Comparison of ENCODE assay signal across 1 cellular context in the genomic region with DNA sequence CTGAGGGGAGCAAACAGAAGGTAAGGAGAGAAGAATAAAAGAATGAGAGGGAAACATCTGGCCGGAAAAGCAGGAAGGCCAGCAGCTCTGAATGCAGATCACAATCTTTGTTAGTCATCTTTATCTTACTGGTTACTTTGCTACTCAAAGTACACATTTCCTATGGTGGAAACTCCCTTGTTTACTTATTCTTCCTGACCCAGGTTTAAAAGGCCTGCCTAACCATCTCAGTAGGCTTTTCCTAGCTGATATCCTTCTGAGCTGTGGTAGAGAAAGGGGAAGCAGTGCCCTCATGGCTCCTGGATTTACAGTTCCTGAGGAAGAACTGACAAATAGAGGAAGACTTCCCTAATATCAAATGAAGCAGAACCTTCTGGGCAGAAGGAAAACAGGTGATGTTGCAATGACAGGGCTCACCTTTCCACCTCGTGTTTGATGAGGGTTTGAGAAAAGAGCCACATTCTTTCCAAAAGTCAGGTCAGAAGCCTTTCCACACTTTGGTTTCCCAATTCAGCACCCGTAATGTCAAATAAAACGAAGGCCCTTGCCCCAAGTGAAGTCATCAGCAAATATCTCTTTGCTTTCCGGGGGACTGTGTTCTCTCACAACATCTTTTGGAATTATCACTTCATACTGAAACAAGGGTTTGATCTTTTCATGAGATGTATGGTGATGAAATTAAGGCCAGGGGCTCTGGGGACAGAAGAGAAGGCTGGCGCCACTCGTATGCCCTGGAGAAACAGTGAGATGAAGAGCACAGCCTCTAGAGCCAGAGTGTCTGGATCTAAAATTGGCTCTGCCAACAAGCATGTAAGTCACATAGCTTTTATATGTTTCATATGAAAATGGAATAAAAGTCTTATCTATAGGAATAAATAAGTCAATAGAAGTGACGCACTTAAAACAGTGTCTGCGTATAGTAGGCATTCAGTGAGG.
TF ChIP-seq lines count a peak whose summit lies in the region.

No MANE protein-coding gene starts in this region.

TF ChIP-seq in HepG2, 621 proteins besides CTCF, POLR2A, EP300 and RAD21 (continued from another document and continues in another):
- TF ChIP-seq, protein P1, sequence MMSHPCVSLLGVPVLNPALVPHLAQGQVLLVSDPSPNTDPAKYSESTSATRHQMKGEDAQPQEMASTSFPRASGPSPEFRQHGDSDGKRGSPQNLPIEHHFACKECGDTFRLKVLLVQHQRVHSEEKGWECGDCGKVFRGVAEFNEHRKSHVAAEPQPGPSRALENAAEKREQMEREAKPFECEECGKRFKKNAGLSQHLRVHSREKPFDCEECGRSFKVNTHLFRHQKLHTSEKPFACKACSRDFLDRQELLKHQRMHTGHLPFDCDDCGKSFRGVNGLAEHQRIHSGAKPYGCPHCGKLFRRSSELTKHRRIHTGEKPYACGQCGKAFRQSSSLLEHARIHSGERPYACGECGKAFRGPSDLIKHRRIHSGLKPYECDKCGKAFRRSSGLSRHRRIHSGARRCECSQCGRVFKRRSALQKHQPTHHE (CRISPR knock-in tag; IDR thresholded peaks at IDR 0.05; ENCODE audit: borderline replicate concordance) = peak; percentile 71; the same call in 1 of the 2 replicates
- TF ChIP-seq RARA (CRISPR knock-in tag; IDR thresholded peaks at IDR 0.05) = peak; percentile 88
- peak; percentile 62 for TF ChIP-seq GFI1 (CRISPR knock-in tag; IDR thresholded peaks at IDR 0.05; ENCODE audit: borderline replicate concordance)
- TF ChIP-seq, protein P2, sequence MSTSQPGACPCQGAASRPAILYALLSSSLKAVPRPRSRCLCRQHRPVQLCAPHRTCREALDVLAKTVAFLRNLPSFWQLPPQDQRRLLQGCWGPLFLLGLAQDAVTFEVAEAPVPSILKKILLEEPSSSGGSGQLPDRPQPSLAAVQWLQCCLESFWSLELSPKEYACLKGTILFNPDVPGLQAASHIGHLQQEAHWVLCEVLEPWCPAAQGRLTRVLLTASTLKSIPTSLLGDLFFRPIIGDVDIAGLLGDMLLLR (CRISPR knock-in tag; IDR thresholded peaks at IDR 0.05) = no peak
- TF ChIP-seq RELA (CRISPR knock-in tag; IDR thresholded peaks at IDR 0.05) = peak; percentile 98; the same call in 1 of the 2 replicates
- TF ChIP-seq, protein P3, sequence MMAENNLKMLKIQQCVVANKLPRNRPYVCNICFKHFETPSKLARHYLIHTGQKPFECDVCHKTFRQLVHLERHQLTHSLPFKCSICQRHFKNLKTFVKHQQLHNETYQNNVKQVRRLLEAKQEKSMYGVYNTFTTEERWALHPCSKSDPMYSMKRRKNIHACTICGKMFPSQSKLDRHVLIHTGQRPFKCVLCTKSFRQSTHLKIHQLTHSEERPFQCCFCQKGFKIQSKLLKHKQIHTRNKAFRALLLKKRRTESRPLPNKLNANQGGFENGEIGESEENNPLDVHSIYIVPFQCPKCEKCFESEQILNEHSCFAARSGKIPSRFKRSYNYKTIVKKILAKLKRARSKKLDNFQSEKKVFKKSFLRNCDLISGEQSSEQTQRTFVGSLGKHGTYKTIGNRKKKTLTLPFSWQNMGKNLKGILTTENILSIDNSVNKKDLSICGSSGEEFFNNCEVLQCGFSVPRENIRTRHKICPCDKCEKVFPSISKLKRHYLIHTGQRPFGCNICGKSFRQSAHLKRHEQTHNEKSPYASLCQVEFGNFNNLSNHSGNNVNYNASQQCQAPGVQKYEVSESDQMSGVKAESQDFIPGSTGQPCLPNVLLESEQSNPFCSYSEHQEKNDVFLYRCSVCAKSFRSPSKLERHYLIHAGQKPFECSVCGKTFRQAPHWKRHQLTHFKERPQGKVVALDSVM (CRISPR knock-in tag; IDR thresholded peaks at IDR 0.05) = peak; percentile 10; the same call in 1 of the 2 replicates
- TF ChIP-seq AKAP8 (CRISPR knock-in tag; IDR thresholded peaks at IDR 0.05) = no peak
- no peak; the same call in 1 of the 2 replicates for TF ChIP-seq ZNF30 (CRISPR knock-in tag; IDR thresholded peaks at IDR 0.05)
- TF ChIP-seq ZFYVE20 (CRISPR knock-in tag; IDR thresholded peaks at IDR 0.05; ENCODE audit: borderline replicate concordance, low read depth) = no peak
- TF ChIP-seq HMG20A (CRISPR knock-in tag; IDR thresholded peaks at IDR 0.05; ENCODE audit: borderline replicate concordance) = peak; percentile 92; the same call in 1 of the 2 replicates
- TF ChIP-seq CHD4 (IDR thresholded peaks at IDR 0.05; ENCODE audit: borderline replicate concordance, low read length) = no peak; the same call in 1 of the 2 replicates
- no peak for TF ChIP-seq PCBP1 (IDR thresholded peaks at IDR 0.05; ENCODE audit: borderline replicate concordance, low read depth, low read length)
- peak; percentile 84; the same call in 1 of the 2 replicates for TF ChIP-seq ZBTB3 (CRISPR knock-in tag; IDR thresholded peaks at IDR 0.05; ENCODE audit: borderline replicate concordance, low read depth)
- TF ChIP-seq, protein P4, sequence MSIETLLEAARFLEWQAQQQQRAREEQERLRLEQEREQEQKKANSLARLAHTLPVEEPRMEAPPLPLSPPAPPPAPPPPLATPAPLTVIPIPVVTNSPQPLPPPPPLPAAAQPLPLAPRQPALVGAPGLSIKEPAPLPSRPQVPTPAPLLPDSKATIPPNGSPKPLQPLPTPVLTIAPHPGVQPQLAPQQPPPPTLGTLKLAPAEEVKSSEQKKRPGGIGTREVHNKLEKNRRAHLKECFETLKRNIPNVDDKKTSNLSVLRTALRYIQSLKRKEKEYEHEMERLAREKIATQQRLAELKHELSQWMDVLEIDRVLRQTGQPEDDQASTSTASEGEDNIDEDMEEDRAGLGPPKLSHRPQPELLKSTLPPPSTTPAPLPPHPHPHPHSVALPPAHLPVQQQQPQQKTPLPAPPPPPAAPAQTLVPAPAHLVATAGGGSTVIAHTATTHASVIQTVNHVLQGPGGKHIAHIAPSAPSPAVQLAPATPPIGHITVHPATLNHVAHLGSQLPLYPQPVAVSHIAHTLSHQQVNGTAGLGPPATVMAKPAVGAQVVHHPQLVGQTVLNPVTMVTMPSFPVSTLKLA (IDR thresholded peaks at IDR 0.05) = no peak; the same call in 1 of the 2 replicates
- no peak for TF ChIP-seq SYNCRIP (IDR thresholded peaks at IDR 0.05; ENCODE audit: insufficient read depth, low read depth, low read length)
- TF ChIP-seq WIZ (CRISPR knock-in tag; IDR thresholded peaks at IDR 0.05) = 0 out of 2 replicates have a peak, but pooled peaks have one; percentile 24
- TF ChIP-seq GATAD1 (CRISPR knock-in tag; IDR thresholded peaks at IDR 0.05) = peak; percentile 69
- TF ChIP-seq, protein P5, sequence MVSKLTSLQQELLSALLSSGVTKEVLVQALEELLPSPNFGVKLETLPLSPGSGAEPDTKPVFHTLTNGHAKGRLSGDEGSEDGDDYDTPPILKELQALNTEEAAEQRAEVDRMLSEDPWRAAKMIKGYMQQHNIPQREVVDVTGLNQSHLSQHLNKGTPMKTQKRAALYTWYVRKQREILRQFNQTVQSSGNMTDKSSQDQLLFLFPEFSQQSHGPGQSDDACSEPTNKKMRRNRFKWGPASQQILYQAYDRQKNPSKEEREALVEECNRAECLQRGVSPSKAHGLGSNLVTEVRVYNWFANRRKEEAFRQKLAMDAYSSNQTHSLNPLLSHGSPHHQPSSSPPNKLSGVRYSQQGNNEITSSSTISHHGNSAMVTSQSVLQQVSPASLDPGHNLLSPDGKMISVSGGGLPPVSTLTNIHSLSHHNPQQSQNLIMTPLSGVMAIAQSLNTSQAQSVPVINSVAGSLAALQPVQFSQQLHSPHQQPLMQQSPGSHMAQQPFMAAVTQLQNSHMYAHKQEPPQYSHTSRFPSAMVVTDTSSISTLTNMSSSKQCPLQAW (CRISPR knock-in tag; IDR thresholded peaks at IDR 0.05) = peak; percentile 62
- TF ChIP-seq GABPA (IDR thresholded peaks at IDR 0.05; ENCODE audit: low read depth, low read length) = no peak
- TF ChIP-seq GABPA (CRISPR knock-in tag; IDR thresholded peaks at IDR 0.05; ENCODE audit: low read depth) = peak; percentile 43; the same call in 1 of the 2 replicates
- TF ChIP-seq ZNF160 (CRISPR knock-in tag; IDR thresholded peaks at IDR 0.05) = no peak; the same call in 1 of the 2 replicates
- peak; percentile 59; the same call in 1 of the 2 replicates for TF ChIP-seq ZFP37 (CRISPR knock-in tag; IDR thresholded peaks at IDR 0.05; ENCODE audit: borderline replicate concordance)
- TF ChIP-seq ZSCAN25 (CRISPR knock-in tag; IDR thresholded peaks at IDR 0.05) = no peak
- no peak for TF ChIP-seq REL (CRISPR knock-in tag; conservative IDR thresholded peaks at IDR 0.05)
- TF ChIP-seq SRF (IDR thresholded peaks at IDR 0.05; ENCODE audit: low read depth, low read length) = no peak
- peak; percentile 72 for TF ChIP-seq ZNF792 (CRISPR knock-in tag; IDR thresholded peaks at IDR 0.05)
- TF ChIP-seq, protein P6, sequence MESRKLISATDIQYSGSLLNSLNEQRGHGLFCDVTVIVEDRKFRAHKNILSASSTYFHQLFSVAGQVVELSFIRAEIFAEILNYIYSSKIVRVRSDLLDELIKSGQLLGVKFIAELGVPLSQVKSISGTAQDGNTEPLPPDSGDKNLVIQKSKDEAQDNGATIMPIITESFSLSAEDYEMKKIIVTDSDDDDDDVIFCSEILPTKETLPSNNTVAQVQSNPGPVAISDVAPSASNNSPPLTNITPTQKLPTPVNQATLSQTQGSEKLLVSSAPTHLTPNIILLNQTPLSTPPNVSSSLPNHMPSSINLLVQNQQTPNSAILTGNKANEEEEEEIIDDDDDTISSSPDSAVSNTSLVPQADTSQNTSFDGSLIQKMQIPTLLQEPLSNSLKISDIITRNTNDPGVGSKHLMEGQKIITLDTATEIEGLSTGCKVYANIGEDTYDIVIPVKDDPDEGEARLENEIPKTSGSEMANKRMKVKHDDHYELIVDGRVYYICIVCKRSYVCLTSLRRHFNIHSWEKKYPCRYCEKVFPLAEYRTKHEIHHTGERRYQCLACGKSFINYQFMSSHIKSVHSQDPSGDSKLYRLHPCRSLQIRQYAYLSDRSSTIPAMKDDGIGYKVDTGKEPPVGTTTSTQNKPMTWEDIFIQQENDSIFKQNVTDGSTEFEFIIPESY (CRISPR knock-in tag; IDR thresholded peaks at IDR 0.05) = no peak
- no peak for TF ChIP-seq ZNF10 (CRISPR knock-in tag; IDR thresholded peaks at IDR 0.05; ENCODE audit: borderline replicate concordance, low read depth)
- peak; percentile 60 for TF ChIP-seq KDM1A (CRISPR knock-in tag; IDR thresholded peaks at IDR 0.05)
- TF ChIP-seq BCL6 (CRISPR knock-in tag; IDR thresholded peaks at IDR 0.05) = peak; percentile 77
- TF ChIP-seq, protein P7, sequence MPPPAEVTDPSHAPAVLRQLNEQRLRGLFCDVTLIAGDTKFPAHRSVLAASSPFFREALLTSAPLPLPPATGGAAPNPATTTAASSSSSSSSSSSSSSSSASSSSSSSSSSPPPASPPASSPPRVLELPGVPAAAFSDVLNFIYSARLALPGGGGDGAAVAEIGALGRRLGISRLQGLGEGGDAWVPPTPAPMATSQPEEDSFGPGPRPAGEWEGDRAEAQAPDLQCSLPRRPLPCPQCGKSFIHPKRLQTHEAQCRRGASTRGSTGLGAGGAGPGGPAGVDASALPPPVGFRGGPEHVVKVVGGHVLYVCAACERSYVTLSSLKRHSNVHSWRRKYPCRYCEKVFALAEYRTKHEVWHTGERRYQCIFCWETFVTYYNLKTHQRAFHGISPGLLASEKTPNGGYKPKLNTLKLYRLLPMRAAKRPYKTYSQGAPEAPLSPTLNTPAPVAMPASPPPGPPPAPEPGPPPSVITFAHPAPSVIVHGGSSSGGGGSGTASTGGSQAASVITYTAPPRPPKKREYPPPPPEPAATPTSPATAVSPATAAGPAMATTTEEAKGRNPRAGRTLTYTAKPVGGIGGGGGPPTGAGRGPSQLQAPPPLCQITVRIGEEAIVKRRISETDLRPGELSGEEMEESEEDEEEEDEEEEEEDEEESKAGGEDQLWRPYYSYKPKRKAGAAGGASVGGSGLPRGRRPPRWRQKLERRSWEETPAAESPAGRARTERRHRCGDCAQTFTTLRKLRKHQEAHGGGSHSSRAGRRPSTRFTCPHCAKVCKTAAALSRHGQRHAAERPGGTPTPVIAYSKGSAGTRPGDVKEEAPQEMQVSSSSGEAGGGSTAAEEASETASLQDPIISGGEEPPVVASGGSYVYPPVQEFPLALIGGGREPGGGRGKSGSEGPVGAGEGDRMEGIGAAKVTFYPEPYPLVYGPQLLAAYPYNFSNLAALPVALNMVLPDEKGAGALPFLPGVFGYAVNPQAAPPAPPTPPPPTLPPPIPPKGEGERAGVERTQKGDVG (CRISPR knock-in tag; IDR thresholded peaks at IDR 0.05; ENCODE audit: borderline replicate concordance) = no peak
- TF ChIP-seq ZNF562 (CRISPR knock-in tag; IDR thresholded peaks at IDR 0.05; ENCODE audit: borderline replicate concordance) = no peak
- no peak; the same call in 1 of the 2 replicates for TF ChIP-seq ZNF788 (CRISPR knock-in tag; IDR thresholded peaks at IDR 0.05; ENCODE audit: borderline replicate concordance)
- no peak for TF ChIP-seq JDP2 (CRISPR knock-in tag; IDR thresholded peaks at IDR 0.05; ENCODE audit: borderline replicate concordance)
- TF ChIP-seq, protein P8, sequence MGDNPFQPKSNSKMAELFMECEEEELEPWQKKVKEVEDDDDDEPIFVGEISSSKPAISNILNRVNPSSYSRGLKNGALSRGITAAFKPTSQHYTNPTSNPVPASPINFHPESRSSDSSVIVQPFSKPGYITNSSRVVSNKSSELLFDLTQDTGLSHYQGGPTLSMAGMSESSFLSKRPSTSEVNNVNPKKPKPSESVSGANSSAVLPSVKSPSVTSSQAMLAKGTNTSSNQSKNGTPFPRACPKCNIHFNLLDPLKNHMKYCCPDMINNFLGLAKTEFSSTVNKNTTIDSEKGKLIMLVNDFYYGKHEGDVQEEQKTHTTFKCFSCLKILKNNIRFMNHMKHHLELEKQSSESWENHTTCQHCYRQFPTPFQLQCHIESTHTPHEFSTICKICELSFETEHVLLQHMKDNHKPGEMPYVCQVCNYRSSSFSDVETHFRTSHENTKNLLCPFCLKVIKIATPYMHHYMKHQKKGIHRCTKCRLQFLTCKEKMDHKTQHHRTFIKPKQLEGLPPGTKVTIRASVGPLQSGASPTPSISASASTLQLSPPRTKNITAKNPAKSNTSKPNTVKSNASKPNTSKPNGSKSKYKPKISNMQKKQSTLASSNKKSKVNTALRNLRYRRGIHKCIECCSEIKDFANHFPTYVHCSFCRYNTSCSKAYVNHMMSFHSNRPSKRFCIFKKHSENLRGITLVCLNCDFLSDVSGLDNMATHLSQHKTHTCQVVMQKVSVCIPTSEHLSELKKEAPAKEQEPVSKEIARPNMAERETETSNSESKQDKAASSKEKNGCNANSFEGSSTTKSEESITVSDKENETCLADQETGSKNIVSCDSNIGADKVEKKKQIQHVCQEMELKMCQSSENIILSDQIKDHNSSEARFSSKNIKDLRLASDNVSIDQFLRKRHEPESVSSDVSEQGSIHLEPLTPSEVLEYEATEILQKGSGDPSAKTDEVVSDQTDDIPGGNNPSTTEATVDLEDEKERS (CRISPR knock-in tag; IDR thresholded peaks at IDR 0.05) = no peak
- peak; percentile 86 for TF ChIP-seq CEBPG (CRISPR knock-in tag; IDR thresholded peaks at IDR 0.05)
- TF ChIP-seq ZNF598 (CRISPR knock-in tag; IDR thresholded peaks at IDR 0.05; ENCODE audit: borderline replicate concordance) = no peak
- TF ChIP-seq, protein P9, sequence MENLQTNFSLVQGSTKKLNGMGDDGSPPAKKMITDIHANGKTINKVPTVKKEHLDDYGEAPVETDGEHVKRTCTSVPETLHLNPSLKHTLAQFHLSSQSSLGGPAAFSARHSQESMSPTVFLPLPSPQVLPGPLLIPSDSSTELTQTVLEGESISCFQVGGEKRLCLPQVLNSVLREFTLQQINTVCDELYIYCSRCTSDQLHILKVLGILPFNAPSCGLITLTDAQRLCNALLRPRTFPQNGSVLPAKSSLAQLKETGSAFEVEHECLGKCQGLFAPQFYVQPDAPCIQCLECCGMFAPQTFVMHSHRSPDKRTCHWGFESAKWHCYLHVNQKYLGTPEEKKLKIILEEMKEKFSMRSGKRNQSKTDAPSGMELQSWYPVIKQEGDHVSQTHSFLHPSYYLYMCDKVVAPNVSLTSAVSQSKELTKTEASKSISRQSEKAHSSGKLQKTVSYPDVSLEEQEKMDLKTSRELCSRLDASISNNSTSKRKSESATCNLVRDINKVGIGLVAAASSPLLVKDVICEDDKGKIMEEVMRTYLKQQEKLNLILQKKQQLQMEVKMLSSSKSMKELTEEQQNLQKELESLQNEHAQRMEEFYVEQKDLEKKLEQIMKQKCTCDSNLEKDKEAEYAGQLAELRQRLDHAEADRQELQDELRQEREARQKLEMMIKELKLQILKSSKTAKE (CRISPR knock-in tag; IDR thresholded peaks at IDR 0.05; ENCODE audit: borderline replicate concordance) = peak; percentile 76
